8 cellular contexts compared by ENCODE assay signal in the genomic region with DNA sequence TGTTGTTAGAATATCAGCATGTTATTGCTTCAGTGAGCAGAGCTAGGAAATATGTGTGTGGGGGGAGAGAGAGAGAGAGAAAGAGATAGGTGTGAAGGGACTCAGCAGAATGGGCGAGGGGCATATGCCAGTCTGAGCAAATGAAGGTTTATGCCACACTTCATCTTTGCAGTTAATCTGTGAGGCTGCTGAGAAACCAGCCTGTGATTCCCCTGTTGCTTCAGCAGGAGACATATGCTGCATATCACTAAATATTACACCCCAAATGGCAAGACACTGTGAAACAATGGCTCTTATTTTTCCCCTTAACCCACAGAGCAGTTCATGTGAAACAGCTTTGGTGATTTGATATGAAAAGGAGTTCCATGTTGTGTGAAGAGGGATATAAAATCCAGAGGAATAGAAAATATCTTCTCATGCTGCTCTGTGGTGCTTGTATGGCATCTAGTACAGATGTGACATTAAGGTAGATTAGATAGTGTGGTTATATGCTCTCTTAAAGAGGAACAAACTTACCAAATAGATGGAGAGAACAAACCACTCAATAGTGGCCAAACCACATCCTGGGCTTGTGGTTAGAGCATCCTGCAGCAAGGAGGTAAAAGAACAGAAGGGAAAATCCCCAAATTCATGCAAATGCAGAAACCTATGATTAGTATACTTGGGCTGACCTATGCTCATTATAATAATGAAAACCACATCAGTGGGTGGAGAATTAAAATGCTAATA.
DNase-seq lines count a peak whose midpoint lies in the region; ATAC-seq and TF ChIP-seq lines count a peak whose summit lies in the region.

No MANE protein-coding gene starts in this region.

- no peak overlapping the region for H3K4me2 ChIP-seq in smooth muscle cell

- H3K27me3 ChIP-seq in aorta (ENCODE audit: control insufficient read depth in 1 of 2, insufficient read depth in 2 of 2, low read length in 1 of 2) (no peaks in the 10 kb centered on the region), smooth muscle cell (ENCODE audit: low read depth) (no peaks in the 10 kb centered on the region)

- peak; percentile 75 for DNase-seq in SKM-1 treated with dmso at 0.1 percent for 144 hours (lab: John Stamatoyannopoulos, UW; ENCODE audit: unreplicated experiment)
- peak; percentile 76 for DNase-seq in activated naive CD4-positive, alpha-beta T cell treated with anti-CD3 and anti-CD28 coated beads, Interleukin-2, amount 50 U/mL, for 16 hours
- DNase-seq in stimulated activated CD4-positive, alpha-beta T cell treated with anti-CD3 and anti-CD28 coated beads, TNF-alpha, amount 100 ng/mL, for 24 hours (ENCODE audit: low read depth in 3 of 3) = peak; percentile 57 to 73 (median 72)
- DNase-seq in aorta = no peak
- DNase-seq in smooth muscle cell (lab: John Stamatoyannopoulos, UW; ENCODE audit: unreplicated experiment) = no peak
- DNase-seq in HEK293T (ENCODE audit: extremely low spot score) = no peak

- no peaks in the 10 kb centered on the region for H3K9me3 ChIP-seq in aorta (ENCODE audit: control insufficient read depth, low read length)
- H3K9me3 ChIP-seq in smooth muscle cell (replicated peaks; ENCODE audit: low read depth) = no peaks in the 10 kb centered on the region

- no peak overlapping the region for H3K4me3 ChIP-seq in aorta (ENCODE audit: low read length in 2 of 2)
- no peak overlapping the region for H3K4me3 ChIP-seq in smooth muscle cell

- CTCF ChIA-PET in HEK293T (lab: Yijun Ruan, JAX) = no interaction called here

- H3K4me1 ChIP-seq in aorta (ENCODE audit: control insufficient read depth in 1 of 2, insufficient read depth in 2 of 2, low read length in 2 of 2) (no peaks in the 10 kb centered on the region), smooth muscle cell (ENCODE audit: low read depth) (no peaks in the 10 kb centered on the region)

- no peak for TF ChIP-seq CTCF in smooth muscle cell (IDR thresholded peaks at IDR 0.05; ENCODE audit: borderline replicate concordance, insufficient read depth, poor library complexity, severe bottlenecking)

- intact Hi-C loops in aorta (cut with DNase I) = no loop called here

- peak; percentile 93 for ATAC-seq in GM18858 (IDR thresholded peaks at IDR 0.05; ENCODE audit: unreplicated experiment)
- ATAC-seq in HG02973 (IDR thresholded peaks at IDR 0.05; ENCODE audit: unreplicated experiment) = peak; percentile 92
- ATAC-seq in aorta (ENCODE audit: low FRiP score) = no peak

- no peaks in the 10 kb centered on the region for H3K36me3 ChIP-seq in aorta (ENCODE audit: control insufficient read depth in 1 of 2, insufficient read depth in 2 of 2, low read length in 1 of 2)
- no peaks in the 10 kb centered on the region for H3K36me3 ChIP-seq in smooth muscle cell (ENCODE audit: low read depth)

- H3F3A ChIP-seq in smooth muscle cell (ENCODE audit: low read depth) = no peaks in the 10 kb centered on the region

- H3K27ac ChIP-seq in aorta (ENCODE audit: low read depth in 1 of 2, low read length in 2 of 2) (no peak overlapping the region), smooth muscle cell (ENCODE audit: low read depth) (no peak overlapping the region)

- H3K9ac ChIP-seq in smooth muscle cell (ENCODE audit: low read depth) = no peak overlapping the region

- 84 to 85% methylated on average over 1 of the region's 1 CpG for WGBS in aorta, 2 donors
- WGBS in smooth muscle cell (ENCODE audit: low lambda C conversion rate) = 100% methylated on average over 1 of the region's 1 CpG

- H4K20me1 ChIP-seq in smooth muscle cell (ENCODE audit: low read depth) = no peaks in the 10 kb centered on the region

- no peak overlapping the region for H2AFZ ChIP-seq in smooth muscle cell (ENCODE audit: low read depth)

- POLR2A ChIA-PET in HEK293T (lab: Yijun Ruan, JAX) = no interaction called here

- H3K79me2 ChIP-seq in smooth muscle cell (ENCODE audit: low read depth) = no peaks in the 10 kb centered on the region

TF ChIP-seq in HEK293T, 16 proteins besides CTCF, POLR2A, EP300 and RAD21:
- TF ChIP-seq ZNF384 (IDR thresholded peaks at IDR 0.05) (no peak), ARNT (IDR thresholded peaks at IDR 0.05) (no peak), L3MBTL2 (conservative IDR thresholded peaks at IDR 0.05) (no peak), LEF1 (IDR thresholded peaks at IDR 0.05; ENCODE audit: borderline replicate concordance) (no peak), FOXM1 (IDR thresholded peaks at IDR 0.05; ENCODE audit: borderline replicate concordance) (no peak), FOXA1 (IDR thresholded peaks at IDR 0.05) (no peak), FOXK2 (IDR thresholded peaks at IDR 0.05) (no peak), SUZ12 (IDR thresholded peaks at IDR 0.05) (no peak), ELF4 (IDR thresholded peaks at IDR 0.05) (no peak), NFRKB (IDR thresholded peaks at IDR 0.05) (no peak)
- TF ChIP-seq, protein P1, sequence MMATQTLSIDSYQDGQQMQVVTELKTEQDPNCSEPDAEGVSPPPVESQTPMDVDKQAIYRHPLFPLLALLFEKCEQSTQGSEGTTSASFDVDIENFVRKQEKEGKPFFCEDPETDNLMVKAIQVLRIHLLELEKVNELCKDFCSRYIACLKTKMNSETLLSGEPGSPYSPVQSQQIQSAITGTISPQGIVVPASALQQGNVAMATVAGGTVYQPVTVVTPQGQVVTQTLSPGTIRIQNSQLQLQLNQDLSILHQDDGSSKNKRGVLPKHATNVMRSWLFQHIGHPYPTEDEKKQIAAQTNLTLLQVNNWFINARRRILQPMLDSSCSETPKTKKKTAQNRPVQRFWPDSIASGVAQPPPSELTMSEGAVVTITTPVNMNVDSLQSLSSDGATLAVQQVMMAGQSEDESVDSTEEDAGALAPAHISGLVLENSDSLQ (IDR thresholded peaks at IDR 0.05) = no peak

Comparison
In these comparisons a context has a peak if more than half of its experiments do, and no peak if none do; other contexts are left out.
1. DNase-seq: peak in SKM-1 treated with dmso at 0.1 percent for 144 hours (single experiment), activated naive CD4-positive, alpha-beta T cell treated with anti-CD3 and anti-CD28 coated beads, Interleukin-2, amount 50 U/mL, for 16 hours (single experiment) and stimulated activated CD4-positive, alpha-beta T cell treated with anti-CD3 and anti-CD28 coated beads, TNF-alpha, amount 100 ng/mL, for 24 hours (3 of 3); none in aorta (0 of 2), smooth muscle cell (single experiment) and HEK293T (single experiment).